11 cellular contexts compared by ENCODE assay signal in the genomic region with DNA sequence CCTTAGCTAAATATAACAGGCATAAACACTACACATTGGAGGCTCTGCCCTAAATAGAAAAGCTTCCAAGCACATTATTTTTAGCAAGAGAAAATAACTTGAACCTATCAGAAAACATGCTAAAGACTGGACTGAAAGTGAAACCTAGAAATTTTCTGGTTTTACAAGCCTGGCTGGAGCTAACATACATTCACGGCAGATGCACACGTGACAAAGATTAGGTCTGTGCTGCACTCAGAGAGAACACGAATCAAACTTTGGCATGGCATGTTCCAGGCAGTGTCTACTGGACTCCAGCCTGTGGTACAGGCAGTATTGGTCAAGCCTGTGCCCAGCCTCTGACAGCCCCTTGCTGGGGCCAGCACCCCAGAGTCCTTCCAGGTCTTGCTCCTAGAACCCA.
DNase-seq lines count a peak whose midpoint lies in the region; ATAC-seq, FAIRE-seq and TF ChIP-seq lines count a peak whose summit lies in the region.
"Had no signal": no experiment of that assay in that cellular context is flagged by ENCODE, and none has a peak within 500 bp of the region (broad histone marks: within the 10 kb centered on the region; RNA-seq: fewer than 3 reads in every experiment).

No MANE protein-coding gene starts in this region.

- no peak for ATAC-seq in CD8-positive, alpha-beta T cell
- ATAC-seq in HG03135 (IDR thresholded peaks at IDR 0.05; ENCODE audit: unreplicated experiment) (peak; percentile 72), right cardiac atrium (no peak)
- ATAC-seq in central memory CD8-positive, alpha-beta T cell (replicated peaks; ENCODE audit: extremely low read depth, poor library complexity, severe bottlenecking): peak; percentile 56

- peak overlapping the region; percentile 29 for H3K27ac Mint-ChIP-seq in CD8-positive, alpha-beta T cell
- peak overlapping the region; percentile 76 for H3K27ac Mint-ChIP-seq in central memory CD8-positive, alpha-beta T cell (ENCODE audit: low read depth)

- H3K27me3 Mint-ChIP-seq in CD8-positive, alpha-beta T cell (ENCODE audit: low read depth): peaks cover 4% of the 10 kb centered on the region
- H3K27me3 Mint-ChIP-seq in central memory CD8-positive, alpha-beta T cell: no peaks in the 10 kb centered on the region

- peaks cover 19% of the 10 kb centered on the region for H3K4me1 Mint-ChIP-seq in CD8-positive, alpha-beta T cell (ENCODE audit: low read depth)
- H3K4me1 Mint-ChIP-seq in central memory CD8-positive, alpha-beta T cell: peaks cover 47% of the 10 kb centered on the region

- H3K4me1 ChIP-seq in CD8-positive, alpha-beta T cell (ENCODE audit: insufficient read depth, low read length): no peaks in the 10 kb centered on the region
- H3K4me1 ChIP-seq in right cardiac atrium (ENCODE audit: control insufficient read depth, insufficient read depth, low read length): no peaks in the 10 kb centered on the region
- H3K4me1 ChIP-seq: suprapubic skin had no signal

- H3K9me3 Mint-ChIP-seq in CD8-positive, alpha-beta T cell: no peaks in the 10 kb centered on the region
- H3K9me3 Mint-ChIP-seq in central memory CD8-positive, alpha-beta T cell: no peaks in the 10 kb centered on the region

- H3K27ac ChIP-seq in CD8-positive, alpha-beta T cell (ENCODE audit: low read depth, low read length): no peak overlapping the region
- H3K27ac ChIP-seq in right cardiac atrium (ENCODE audit: low read length): no peak overlapping the region
- H3K27ac ChIP-seq: suprapubic skin had no signal

- no peak for DNase-seq in CD8-positive, alpha-beta T cell
- DNase-seq in GM19239 (ENCODE audit: insufficient read length, low spot score): peak; percentile 46
- no peak for DNase-seq in central memory CD8-positive, alpha-beta T cell (ENCODE audit: low spot score in 2 of 2)
- DNase-seq in right cardiac atrium: no peak
- DNase-seq in NCI-H2029 treated with DMSO at 0.1 percent for 48 hours (lab: John Stamatoyannopoulos, UW): no peak
- DNase-seq in COLO668 (lab: John Stamatoyannopoulos, UW; ENCODE audit: unreplicated experiment): no peak
- DNase-seq in DMS53 (lab: John Stamatoyannopoulos, UW): no peak
- DNase-seq: foreskin melanocyte; stimulated activated CD4-positive, alpha-beta T cell treated with anti-CD3 and anti-CD28 coated beads, Interleukin-12 subunit alpha, Interleukin-12 subunit beta, amount 100 ng/mL, for 4 hours had no signal

- 78% methylated on average over 3 of the region's 3 CpGs for WGBS in right cardiac atrium

- POLR2A ChIA-PET in CD8-positive, alpha-beta T cell (lab: Charles Lee): no interaction called here

- H3K36me3 ChIP-seq in CD8-positive, alpha-beta T cell (ENCODE audit: insufficient read depth, low read length): no peaks in the 10 kb centered on the region
- H3K36me3 ChIP-seq: suprapubic skin had no signal

- intact Hi-C loops in CD8-positive, alpha-beta T cell (cut with DNase I, micrococcal nuclease): no loop called here
- intact Hi-C loops in right cardiac atrium (cut with DNase I): no loop called here

- no peaks in the 10 kb centered on the region for H3K36me3 Mint-ChIP-seq in CD8-positive, alpha-beta T cell
- no peaks in the 10 kb centered on the region for H3K36me3 Mint-ChIP-seq in central memory CD8-positive, alpha-beta T cell (ENCODE audit: insufficient read depth)

- H3K27me3 ChIP-seq in CD8-positive, alpha-beta T cell (ENCODE audit: insufficient read depth, low read length): no peaks in the 10 kb centered on the region
- no peaks in the 10 kb centered on the region for H3K27me3 ChIP-seq in right cardiac atrium (ENCODE audit: control insufficient read depth, insufficient read depth)

- no peaks in the 10 kb centered on the region for H3K9me3 ChIP-seq in CD8-positive, alpha-beta T cell (ENCODE audit: low read length)
- H3K9me3 ChIP-seq in right cardiac atrium (ENCODE audit: control insufficient read depth, low read length): no peaks in the 10 kb centered on the region
- H3K9me3 ChIP-seq: suprapubic skin had no signal

- CTCF ChIA-PET in CD8-positive, alpha-beta T cell (lab: Charles Lee): interaction anchor here (1.0 kb wide), 1 partner anchor 16 kb away, joined by 3 read pairs; no protein-coding TSS in a partner anchor

- no peak for TF ChIP-seq CTCF in CD8-positive, alpha-beta T cell (IDR thresholded peaks at IDR 0.05)

- H3K4me3 Mint-ChIP-seq in CD8-positive, alpha-beta T cell: peak overlapping the region; percentile 35
- H3K4me3 Mint-ChIP-seq in central memory CD8-positive, alpha-beta T cell: peak overlapping the region; percentile 58

- FAIRE-seq in GM19239 (lab: Jason Lieb, UNC): peak; percentile 99

- H3K4me3 ChIP-seq in CD8-positive, alpha-beta T cell (ENCODE audit: low read depth, low read length): no peak overlapping the region
- no peak overlapping the region for H3K4me3 ChIP-seq in right cardiac atrium (ENCODE audit: low read length)
- H3K4me3 ChIP-seq: suprapubic skin had no signal

Comparison
In these comparisons a context has a peak if more than half of its experiments do, and no peak if none do; other contexts are left out.
1. ATAC-seq: peak in HG03135 (single experiment) and central memory CD8-positive, alpha-beta T cell (single experiment); none in CD8-positive, alpha-beta T cell (single experiment) and right cardiac atrium (0 of 2).